12 cellular contexts compared by ENCODE assay signal in the genomic region with DNA sequence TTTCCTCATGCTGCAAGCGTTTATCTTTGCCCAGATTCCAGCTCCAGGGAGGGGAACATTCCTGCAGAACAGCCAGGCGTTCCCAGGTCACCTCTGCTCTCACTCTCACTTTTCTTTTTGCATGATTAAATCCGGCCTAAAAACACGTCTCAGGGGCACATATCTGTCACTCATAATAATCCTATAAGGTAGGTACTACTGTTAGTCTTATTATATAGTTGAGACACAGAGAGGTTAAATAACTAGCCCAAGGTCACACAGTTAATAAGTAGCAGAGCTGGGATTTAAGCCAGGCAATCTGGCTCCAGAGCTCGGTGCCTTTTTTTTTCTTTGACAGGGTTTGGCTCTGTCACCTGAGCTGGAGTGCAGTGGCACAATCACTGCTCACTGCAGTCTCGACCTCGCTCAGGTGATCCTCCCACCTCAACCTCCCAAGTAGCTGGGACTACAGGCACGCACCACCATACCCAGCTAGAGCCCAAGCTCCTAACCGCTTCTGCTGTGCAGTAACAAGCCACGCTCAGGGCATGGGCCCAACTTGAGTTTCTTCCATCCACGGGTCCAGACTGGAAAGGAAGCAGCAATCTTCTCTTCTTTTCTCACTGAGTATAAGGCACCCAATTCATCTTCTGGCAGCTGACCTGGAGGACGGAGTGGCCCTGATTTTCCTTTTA.
DNase-seq lines count a peak whose midpoint lies in the region; ATAC-seq, FAIRE-seq and TF ChIP-seq lines count a peak whose summit lies in the region.
"Had no signal": no experiment of that assay in that cellular context is flagged by ENCODE, and none has a peak within 500 bp of the region (broad histone marks: within the 10 kb centered on the region; RNA-seq: fewer than 3 reads in every experiment).

No MANE protein-coding gene starts in this region.

- DNase-seq in HK-2 (ENCODE audit: unreplicated experiment) (peak; percentile 69), colonic mucosa (peak; percentile 71), kidney epithelial cell (ENCODE audit: low read depth) (peak; percentile 89), small intestine (peak; percentile 90), C1 segment of cervical spinal cord (lab: John Stamatoyannopoulos, UW) (no peak), COLO668 (lab: John Stamatoyannopoulos, UW; ENCODE audit: unreplicated experiment) (no peak), NCI-H748 (lab: John Stamatoyannopoulos, UW; ENCODE audit: unreplicated experiment) (no peak)
- DNase-seq: NCI-H1694 had no signal

- H3K27me3 ChIP-seq in colonic mucosa (no peaks in the 10 kb centered on the region), kidney epithelial cell (ENCODE audit: control insufficient read depth, insufficient read depth, low read length) (no peaks in the 10 kb centered on the region), small intestine (ENCODE audit: control insufficient read depth in 2 of 2, insufficient read depth in 2 of 2, low read length in 2 of 2) (no peaks in the 10 kb centered on the region)
- H3K27me3 ChIP-seq: ovary had no signal

- H3K9me3 ChIP-seq in colonic mucosa (no peaks in the 10 kb centered on the region), small intestine (ENCODE audit: control insufficient read depth, low read depth) (no peaks in the 10 kb centered on the region)
- H3K9me3 ChIP-seq: ovary had no signal

- H3K9ac ChIP-seq in colonic mucosa (ENCODE audit: low read depth in 2 of 2, low read length in 2 of 2) = peak overlapping the region in 1 of 2 donors; percentile 36

- H3K36me3 ChIP-seq in colonic mucosa = no peaks in the 10 kb centered on the region
- no peaks in the 10 kb centered on the region for H3K36me3 ChIP-seq in kidney epithelial cell (ENCODE audit: control insufficient read depth, insufficient read depth, low read length)
- no peaks in the 10 kb centered on the region for H3K36me3 ChIP-seq in small intestine (ENCODE audit: control insufficient read depth in 2 of 2, insufficient read depth in 2 of 2, low read length in 2 of 2)
- H3K36me3 ChIP-seq: ovary had no signal

- no peak for FAIRE-seq in small intestine (lab: Jason Lieb, UNC)
- FAIRE-seq: keratinocyte had no signal

- intact Hi-C loops in colonic mucosa (cut with DNase I) = no loop called here

- TF ChIP-seq CTCF in colonic mucosa (IDR thresholded peaks at IDR 0.05) (no peak), kidney epithelial cell (IDR thresholded peaks at IDR 0.05; ENCODE audit: insufficient read depth, low read length, poor library complexity, severe bottlenecking) (no peak)

- peak overlapping the region; percentile 21 for H3K27ac ChIP-seq in colonic mucosa
- peak overlapping the region; percentile 72 to 78 for H3K27ac ChIP-seq in small intestine (ENCODE audit: low read depth in 1 of 2, low read length in 1 of 2)
- H3K27ac ChIP-seq: epithelial cell of prostate, ovary had no signal

- no peak for ATAC-seq in GM19455 (IDR thresholded peaks at IDR 0.05; ENCODE audit: unreplicated experiment)

- H3K4me1 ChIP-seq in colonic mucosa (no peaks in the 10 kb centered on the region), small intestine (ENCODE audit: control insufficient read depth in 2 of 2, insufficient read depth in 1 of 2, low read depth in 1 of 2, low read length in 1 of 2) (peaks cover 0 to 7% of the 10 kb centered on the region in 2 donors)

- 42 to 66% (median 53%) methylated on average over 12 of the region's 12 CpGs for WGBS in small intestine, 3 donors

- H3K4me3 ChIP-seq in colonic mucosa = no peak overlapping the region
- H3K4me3 ChIP-seq in kidney epithelial cell (ENCODE audit: low read depth, low read length) = no peak overlapping the region
- H3K4me3 ChIP-seq in small intestine (ENCODE audit: low read depth in 1 of 2, low read length in 2 of 2) = no peak overlapping the region
- H3K4me3 ChIP-seq: ovary had no signal

Comparison
In these comparisons a context has a peak if more than half of its experiments do, and no peak if none do; other contexts are left out.
1. DNase-seq: peak in HK-2 (single experiment), colonic mucosa (single experiment), kidney epithelial cell (single experiment) and small intestine (single experiment); none in C1 segment of cervical spinal cord (0 of 14), COLO668 (single experiment) and NCI-H748 (single experiment).